ENCODE assay signal across 8 cellular contexts in genomic region chr19:42268704-42269517, GRCh38. TPM values are rescaled to one million over a fixed set of nuclear protein-coding genes. Genes with fewer than 3 reads are reported as not detected.
A peak's percentile ranks its signal among the peaks of the same experiment; 100 is the strongest.
DNase-seq lines count a peak whose midpoint lies in the region; ATAC-seq and FAIRE-seq lines count a peak whose summit lies in the region.

Gene CIC (plus strand): TSS chr19:42269252. CDS start chr19:42271784, 2,532 bp downstream.

- H3K27me3 ChIP-seq in GM23248 (replicated peaks; ENCODE audit: insufficient read depth) (no peaks in the 10 kb centered on the region), Karpas-422 (ENCODE audit: low read length) (no peaks in the 10 kb centered on the region), esophagus (ENCODE audit: control insufficient read depth in 1 of 2, insufficient read depth in 2 of 2, low read length in 2 of 2) (no peaks in the 10 kb centered on the region), mucosa of rectum (ENCODE audit: control insufficient read depth in 2 of 2, insufficient read depth in 2 of 2, low read length in 2 of 2) (no peaks in the 10 kb centered on the region)

- peak; percentile 86 for ATAC-seq in activated T-cell treated with anti-CD3 and anti-CD28 coated beads, Interleukin-2, amount 50 U/mL, for 72 hours (replicated peaks in 1 of 2)

- H3K4me3 ChIP-seq in GM23248 (peak within 1 kb of the TSS; percentile 90), Karpas-422 (ENCODE audit: low read length) (peak within 1 kb of the TSS; percentile 74), esophagus (ENCODE audit: low read depth in 1 of 2, low read length in 2 of 2) (peak within 1 kb of the TSS; percentile 59 to 82), mucosa of rectum (ENCODE audit: low read length in 2 of 2) (peak within 1 kb of the TSS; percentile 86 to 93)

- H2AFZ ChIP-seq in GM23248, result peak within 1 kb of the TSS; percentile 95
- H2AFZ ChIP-seq in Karpas-422 (ENCODE audit: low read length), result peak within 1 kb of the TSS; percentile 79; the same call in 1 of the 2 replicates

- H3K36me3 ChIP-seq in GM23248 (ENCODE audit: low read depth) (no peaks in the 10 kb centered on the region), Karpas-422 (ENCODE audit: insufficient read depth, low read length) (no peaks in the 10 kb centered on the region), esophagus (ENCODE audit: control insufficient read depth in 2 of 2, insufficient read depth in 2 of 2, low read length in 1 of 2) (peaks cover 0 to 23% of the 10 kb centered on the region in 2 donors), mucosa of rectum (ENCODE audit: control insufficient read depth in 2 of 2, insufficient read depth in 2 of 2, low read length in 2 of 2) (peaks cover 18% of the 10 kb centered on the region in 2 donors)

- peak; percentile 92 for FAIRE-seq in RCC 7860 (lab: Jason Lieb, UNC)

- H3K79me2 ChIP-seq in GM23248 (ENCODE audit: insufficient read depth) (peaks cover 39% of the 10 kb centered on the region), Karpas-422 (ENCODE audit: low read length) (peaks cover 20% of the 10 kb centered on the region)

- H3K4me1 ChIP-seq in GM23248 (ENCODE audit: insufficient read depth), result peaks cover 6% of the 10 kb centered on the region
- peaks cover 29% of the 10 kb centered on the region for H3K4me1 ChIP-seq in Karpas-422 (ENCODE audit: low read length)
- H3K4me1 ChIP-seq in esophagus (ENCODE audit: control insufficient read depth in 2 of 2, insufficient read depth in 2 of 2, low read length in 1 of 2), result peaks cover 8 to 22% of the 10 kb centered on the region in 2 donors
- H3K4me1 ChIP-seq in mucosa of rectum (ENCODE audit: control insufficient read depth in 2 of 2, insufficient read depth in 2 of 2, low read length in 2 of 2), result peaks cover 26% of the 10 kb centered on the region in 2 donors

- 1 to 2% methylated on average over 36 to 53 of the region's 53 CpGs for WGBS in GM23248 (ENCODE audit: low coverage in 1 of 2, low lambda C conversion rate in 2 of 2, missing lambda C conversion rate in 2 of 2), 2 experiments
- 1 to 2% methylated on average over 52 to 53 of the region's 53 CpGs for WGBS in esophagus, 2 donors

- peaks cover 4 to 10% of the 10 kb centered on the region in 2 donors for H3K36me3 Mint-ChIP-seq in activated T-cell treated with anti-CD3 and anti-CD28 coated beads, Interleukin-2, amount 50 U/mL, for 72 hours (ENCODE audit: insufficient read depth in 2 of 2)

- H3K4me1 Mint-ChIP-seq in activated T-cell treated with anti-CD3 and anti-CD28 coated beads, Interleukin-2, amount 50 U/mL, for 72 hours (ENCODE audit: low read depth), result peaks cover 31% of the 10 kb centered on the region

- H3K27me3 Mint-ChIP-seq in activated T-cell treated with anti-CD3 and anti-CD28 coated beads, Interleukin-2, amount 50 U/mL, for 72 hours (ENCODE audit: low read depth), result no peaks in the 10 kb centered on the region

- peak within 1 kb of the TSS; percentile 92 for H3K27ac Mint-ChIP-seq in activated T-cell treated with anti-CD3 and anti-CD28 coated beads, Interleukin-2, amount 50 U/mL, for 72 hours

- peaks cover 17% of the 10 kb centered on the region for H3F3A ChIP-seq in GM23248 (ENCODE audit: insufficient read depth)

- no peaks in the 10 kb centered on the region for H3K9me3 Mint-ChIP-seq in activated T-cell treated with anti-CD3 and anti-CD28 coated beads, Interleukin-2, amount 50 U/mL, for 72 hours

- peak within 1 kb of the TSS; percentile 96 for H3K9ac ChIP-seq in GM23248
- H3K9ac ChIP-seq in Karpas-422 (ENCODE audit: low read length), result peak within 1 kb of the TSS; percentile 91
- H3K9ac ChIP-seq in mucosa of rectum (ENCODE audit: low read depth in 1 of 2, low read length in 2 of 2), result peak within 1 kb of the TSS; percentile 93 to 98

- H3K4me2 ChIP-seq in GM23248 (ENCODE audit: unreplicated experiment) (peak within 1 kb of the TSS; percentile 95), Karpas-422 (ENCODE audit: low read depth, low read length, poor library complexity, severe bottlenecking) (peak within 1 kb of the TSS; percentile 94)

- DNase-seq in DMS53 (lab: John Stamatoyannopoulos, UW), result peak; percentile 100
- DNase-seq in GM23248, result peak; percentile 100
- peak; percentile 100 for DNase-seq in Karpas-422
- peak; percentile 100 for DNase-seq in RCC 7860 (ENCODE audit: low spot score)
- DNase-seq in activated T-cell treated with anti-CD3 and anti-CD28 coated beads, Interleukin-2, amount 50 U/mL, for 72 hours, result peak; percentile 99
- DNase-seq in stimulated activated CD8-positive, alpha-beta memory T cell treated with anti-CD3 and anti-CD28 coated beads, Interleukin-4, amount 100 ng/mL, for 48 hours, result peak; percentile 99

- H3K4me3 Mint-ChIP-seq in activated T-cell treated with anti-CD3 and anti-CD28 coated beads, Interleukin-2, amount 50 U/mL, for 72 hours, result no peak within 1 kb of the TSS

- in situ Hi-C loops in GM23248 (cut with MboI), result no loop called here

- H3K9me3 ChIP-seq in GM23248 (ENCODE audit: low read depth) (no peaks in the 10 kb centered on the region), Karpas-422 (ENCODE audit: low read length) (no peaks in the 10 kb centered on the region), esophagus (ENCODE audit: control insufficient read depth in 2 of 2, insufficient read depth in 1 of 2, low read depth in 1 of 2, low read length in 1 of 2) (no peaks in the 10 kb centered on the region), mucosa of rectum (ENCODE audit: control insufficient read depth in 2 of 2, low read length in 2 of 2) (no peaks in the 10 kb centered on the region)

- H3K27ac ChIP-seq in GM23248 (peak within 1 kb of the TSS; percentile 99), Karpas-422 (ENCODE audit: low read length) (peak within 1 kb of the TSS; percentile 89), esophagus (ENCODE audit: low read depth in 2 of 2, low read length in 1 of 2) (peak within 1 kb of the TSS; percentile 98 to 99), mucosa of rectum (ENCODE audit: low read depth in 2 of 2, low read length in 2 of 2) (peak within 1 kb of the TSS; percentile 96 to 99)

- H3K9me2 ChIP-seq in GM23248 (ENCODE audit: insufficient read depth), result no peaks in the 10 kb centered on the region
- no peaks in the 10 kb centered on the region for H3K9me2 ChIP-seq in Karpas-422 (replicated peaks; ENCODE audit: insufficient read depth, low read length)

- H4K20me1 ChIP-seq in GM23248 (ENCODE audit: insufficient read depth), result no peaks in the 10 kb centered on the region
- no peaks in the 10 kb centered on the region for H4K20me1 ChIP-seq in Karpas-422 (ENCODE audit: insufficient read depth, low read depth, low read length)

RNA-seq across cellular contexts. Expression of gene CIC, which starts in this region (rescaled TPM):
- 17.5 and 22.3 TPM in 2 replicates for total RNA-seq in GM23248 (2014; rRNA removed; shearing (Covaris generic))
- polyA plus RNA-seq in GM23248 (2016; fragmentation: Nextera tagmentation; extraction: Ambion mirVana) (7.8 and 8.3 TPM in 2 replicates), esophagus (10 to 100 TPM; 20.6 to 35.2 TPM)
- total RNA-seq in Karpas-422 (2014; rRNA removed; shearing (Covaris generic); ENCODE audit: low replicate concordance), result 25.0 and 30.6 TPM in 2 replicates
- total RNA-seq in activated T-cell treated with anti-CD3 and anti-CD28 coated beads, Interleukin-2, amount 50 U/mL, for 72 hours, result 10 to 100 TPM; 90.1 to 95.0 TPM

Comparison
In these comparisons a context has a peak if more than half of its experiments do, and no peak if none do; other contexts are left out.
1. Peak in every context shown above with its lines: DNase-seq, ATAC-seq, H3K4me3 ChIP-seq and H3K27ac ChIP-seq.